ENCODE assay signal across 20 cellular contexts in the genomic region with DNA sequence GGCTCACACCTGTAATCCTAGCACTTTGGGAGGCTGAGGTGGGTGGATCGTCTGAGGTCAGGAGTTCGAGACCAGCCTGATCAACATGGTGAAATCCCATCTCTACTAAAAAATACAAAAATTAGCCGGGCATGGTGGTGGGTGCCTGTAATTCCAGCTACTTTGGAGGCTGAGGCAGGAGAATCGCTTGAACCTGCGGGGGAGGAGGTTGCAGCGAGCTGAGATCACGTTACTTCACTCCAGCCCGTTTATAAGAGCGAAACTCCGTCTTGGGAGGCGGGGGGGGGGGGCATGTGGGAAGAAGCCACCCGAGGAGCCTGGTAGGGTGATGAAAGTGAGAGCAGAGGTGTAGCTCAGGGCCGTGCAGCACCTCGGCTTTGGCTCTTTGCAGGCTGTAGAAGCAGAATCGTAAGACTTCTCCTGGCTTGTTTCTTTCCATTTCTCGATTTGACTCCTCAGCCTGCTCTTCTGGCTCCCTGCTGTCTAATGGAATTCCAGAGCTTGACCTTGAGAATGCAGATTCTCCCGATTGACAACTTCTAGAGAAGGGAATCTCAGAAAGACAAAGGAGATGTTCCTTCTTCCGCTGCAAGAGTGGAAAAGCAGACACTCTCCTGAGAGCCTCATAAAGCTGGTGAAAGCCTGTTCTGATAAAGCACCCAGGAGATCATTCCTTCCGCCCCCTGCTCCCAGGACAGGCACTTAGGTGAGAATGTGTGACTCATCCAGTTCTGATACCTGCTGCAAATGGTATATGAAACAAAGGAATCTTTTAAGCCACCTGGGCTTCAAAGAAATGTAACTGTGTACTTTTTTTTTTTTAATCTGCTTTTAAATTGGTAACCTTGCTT. TPM values are rescaled to one million over a fixed set of nuclear protein-coding genes. Genes with fewer than 3 reads are reported as not detected.
DNase-seq lines count a peak whose midpoint lies in the region; ATAC-seq, FAIRE-seq and TF ChIP-seq lines count a peak whose summit lies in the region.
"Had no signal": no experiment of that assay in that cellular context is flagged by ENCODE, and none has a peak within 500 bp of the region (broad histone marks: within the 10 kb centered on the region; RNA-seq: fewer than 3 reads in every experiment).

No MANE protein-coding gene starts in this region.

- POLR2A ChIA-PET in H1 (lab: Charles Lee; ENCODE audit: partially characterized antibody), result interaction anchor here (0.6 to 2.4 kb wide), 23 partner anchors 8 to 403 kb away, joined by 3 to 13 read pairs (median 4); a partner anchor contains a TSS

- H4K20me1 ChIP-seq in GM23338 (replicated peaks; ENCODE audit: insufficient read depth) (no peaks in the 10 kb centered on the region), H1 (replicated peaks in 1 of 2; ENCODE audit: control insufficient read depth in 1 of 2, insufficient read depth in 2 of 2, low read length in 2 of 2) (no peaks in the 10 kb centered on the region)

- no peaks in the 10 kb centered on the region for H3K27me3 ChIP-seq in GM23338 (ENCODE audit: insufficient read depth)
- H3K27me3 ChIP-seq in H1 (replicated peaks in 1 of 4; ENCODE audit: control insufficient read depth in 3 of 4, extremely low read depth in 1 of 4, insufficient read depth in 3 of 4, low read length in 3 of 4), result no peaks in the 10 kb centered on the region
- H3K27me3 ChIP-seq: esophagus muscularis mucosa had no signal

- no peaks in the 10 kb centered on the region for H3K27me3 Mint-ChIP-seq in GM23338 (ENCODE audit: insufficient read depth, low read depth, poor library complexity)
- H3K27me3 Mint-ChIP-seq in osteocyte (ENCODE audit: unreplicated experiment), result no peaks in the 10 kb centered on the region
- H3K27me3 Mint-ChIP-seq: dendritic cell treated with granulocyte-macrophage colony-stimulating factor and Interleukin-4, amounts not matched to agents 40 ng/mL and 50 ng/mL, for 4 days; type B pancreatic cell had no signal

- no peak overlapping the region for H3K56ac ChIP-seq in H1 (replicated peaks; ENCODE audit: insufficient read length, low read depth, low read length)

- H2BK15ac ChIP-seq in H1 (ENCODE audit: low read length), result no peak overlapping the region

- CTCF ChIA-PET in H1 (lab: Charles Lee; ENCODE audit: partially characterized antibody), result interaction anchor here (0.6 to 3.5 kb wide), 10 partner anchors 11 to 806 kb away, joined by 3 to 20 read pairs (median 4); no protein-coding TSS in a partner anchor

- H3K4me3 ChIP-seq in GM23338 (peak overlapping the region; percentile 18), H1 (ENCODE audit: extremely low read depth in 1 of 4, insufficient read depth in 2 of 4, low read depth in 3 of 4, low read length in 4 of 4) (peak overlapping the region in 2 of 4 experiments; percentile 33 to 46; a peak in 5 of 8 replicates), mucosa of descending colon (no peak overlapping the region)
- H3K4me3 ChIP-seq: esophagus muscularis mucosa, GM23248 had no signal

- H2BK5ac ChIP-seq in H1 (ENCODE audit: low read depth, low read length), result peak overlapping the region; percentile 76; the same call in 1 of the 2 replicates

- peaks cover 27% of the 10 kb centered on the region for H3K4me1 ChIP-seq in GM23338 (ENCODE audit: insufficient read depth)
- peaks cover 3 to 8% (median 7%) of the 10 kb centered on the region in 4 experiments; a peak in 5 of 7 replicates for H3K4me1 ChIP-seq in H1 (replicated peaks in 1 of 4; ENCODE audit: control insufficient read depth in 3 of 4, insufficient read depth in 4 of 4, low read length in 3 of 4)
- H3K4me1 ChIP-seq in mucosa of descending colon (ENCODE audit: low read depth), result no peaks in the 10 kb centered on the region
- H3K4me1 ChIP-seq: esophagus muscularis mucosa had no signal

- H2AFZ ChIP-seq in GM23338 (no peak overlapping the region), H1 (ENCODE audit: low read length) (no peak overlapping the region)
- H2AFZ ChIP-seq: GM23248 had no signal

- H3K9me3 ChIP-seq in H1 (ENCODE audit: insufficient read depth in 2 of 2, low read depth in 1 of 2, low read length in 1 of 2), result no peaks in the 10 kb centered on the region; a peak in 1 of 4 replicates
- no peaks in the 10 kb centered on the region for H3K9me3 ChIP-seq in mucosa of descending colon
- H3K9me3 ChIP-seq: esophagus muscularis mucosa had no signal

- H3K4me1 Mint-ChIP-seq in GM23338 (peaks cover 33% of the 10 kb centered on the region), osteocyte (ENCODE audit: unreplicated experiment) (peaks cover 6% of the 10 kb centered on the region)

- DNase-seq in GM23338 (ENCODE audit: low spot score) (peak; percentile 90), NCI-H146 (lab: John Stamatoyannopoulos, UW) (peak; percentile 20), H1 (ENCODE audit: low read depth in 1 of 2, low spot score in 2 of 2) (peak in 1 of 2 experiments; percentile 70), mucosa of descending colon (no peak), osteocyte (ENCODE audit: extremely low spot score, unreplicated experiment) (no peak), RPMI8226 (no peak), NCI-H226 (no peak)
- DNase-seq: activated gamma-delta T cell; DMS 273 treated with DMSO at 0.1 percent for 48 hours; GM23248; natural killer cell; NCI-H2171 treated with DMSO at 0.1 percent for 48 hours; stimulated activated CD8-positive, alpha-beta memory T cell treated with anti-CD3 and anti-CD28 coated beads, Interleukin-4, amount 100 ng/mL, for 48 hours had no signal

- ATAC-seq in GM23338 (peak; percentile 91), mucosa of descending colon (peak; percentile 36), GM21515 (IDR thresholded peaks at IDR 0.05; ENCODE audit: unreplicated experiment) (no peak)
- ATAC-seq: natural killer cell had no signal

- H2BK12ac ChIP-seq in H1 (ENCODE audit: low read depth, low read length), result peak overlapping the region; percentile 86

- H3K14ac ChIP-seq in H1 (ENCODE audit: insufficient read length), result no peak overlapping the region

- TF ChIP-seq RAD21 in H1 (IDR thresholded peaks at IDR 0.05 in 1 of 2, conservative IDR thresholded peaks at IDR 0.05 in 1 of 2; ENCODE audit: low read depth in 2 of 2, low read length in 2 of 2), result no peak

- H2BK120ac ChIP-seq in H1 (replicated peaks; ENCODE audit: low read depth, low read length), result no peak overlapping the region

- peak overlapping the region; percentile 38; the same call in 1 of the 2 replicates for H2BK20ac ChIP-seq in H1 (ENCODE audit: low read length)

- H3K36me3 ChIP-seq in GM23338 (ENCODE audit: insufficient read depth), result peaks cover 6% of the 10 kb centered on the region; the same call in 1 of the 2 replicates
- peaks cover 0 to 1% (median 0%) of the 10 kb centered on the region in 4 experiments; a peak in 2 of 8 replicates for H3K36me3 ChIP-seq in H1 (ENCODE audit: control insufficient read depth in 2 of 4, insufficient read depth in 4 of 4, low read length in 3 of 4)
- no peaks in the 10 kb centered on the region for H3K36me3 ChIP-seq in mucosa of descending colon (ENCODE audit: low read depth)

- H3K36me3 Mint-ChIP-seq in GM23338 (ENCODE audit: low read depth), result peaks cover 26% of the 10 kb centered on the region
- peaks cover 10% of the 10 kb centered on the region for H3K36me3 Mint-ChIP-seq in osteocyte (ENCODE audit: unreplicated experiment)

- H4K5ac ChIP-seq in H1 (ENCODE audit: insufficient read length, low read depth, low read length), result peak overlapping the region; percentile 66

- no peak overlapping the region for H4K8ac ChIP-seq in H1 (ENCODE audit: extremely low read depth, insufficient read depth, low read length)

- no peaks in the 10 kb centered on the region for H3K9me2 ChIP-seq in GM23338 (ENCODE audit: insufficient read depth)

- no peak for TF ChIP-seq EP300 in H1 (IDR thresholded peaks at IDR 0.05; ENCODE audit: borderline replicate concordance in 1 of 2, low read depth in 2 of 2, low read length in 2 of 2)

- peak overlapping the region; percentile 79 for H4K91ac ChIP-seq in H1 (replicated peaks; ENCODE audit: insufficient read length, low read length)

- 0 out of 2 replicates have a peak overlapping the region, but pooled peaks have one; percentile 26 for H2AK5ac ChIP-seq in H1 (ENCODE audit: low read depth, low read length)

- H3K9ac ChIP-seq in H1 (replicated peaks in 1 of 4; ENCODE audit: extremely low read depth in 1 of 4, low read depth in 3 of 4, low read length in 3 of 4), result peak overlapping the region in 1 of 4 experiments; percentile 14; a peak in 2 of 7 replicates
- H3K9ac ChIP-seq: GM23248 had no signal

- H3K4me3 Mint-ChIP-seq in GM23338 (peak overlapping the region; percentile 59), osteocyte (ENCODE audit: unreplicated experiment) (no peak overlapping the region)
- H3K4me3 Mint-ChIP-seq: dendritic cell treated with granulocyte-macrophage colony-stimulating factor and Interleukin-4, amounts not matched to agents 40 ng/mL and 50 ng/mL, for 4 days; natural killer cell; type B pancreatic cell had no signal

- peak overlapping the region; percentile 48 for H3K4me2 ChIP-seq in GM23338
- H3K4me2 ChIP-seq in H1 (ENCODE audit: insufficient read depth in 1 of 2, low read depth in 2 of 2, low read length in 2 of 2), result peak overlapping the region; percentile 65 to 70

- H3K79me1 ChIP-seq in H1 (ENCODE audit: low read depth, low read length), result no peaks in the 10 kb centered on the region

- H3K9me3 Mint-ChIP-seq in GM23338 (peaks cover 4% of the 10 kb centered on the region; the same call in 2 of the 3 replicates), osteocyte (ENCODE audit: unreplicated experiment) (peaks cover under 1% of the 10 kb centered on the region)
- H3K9me3 Mint-ChIP-seq: dendritic cell treated with granulocyte-macrophage colony-stimulating factor and Interleukin-4, amounts not matched to agents 40 ng/mL and 50 ng/mL, for 4 days; natural killer cell; type B pancreatic cell had no signal

- H3K27ac ChIP-seq in GM23338 (ENCODE audit: low read depth) (peak overlapping the region; percentile 93), H1 (ENCODE audit: low read depth, low read length) (peak overlapping the region; percentile 12; the same call in 1 of the 2 replicates)
- H3K27ac ChIP-seq: esophagus muscularis mucosa, GM23248 had no signal

- H3K27ac Mint-ChIP-seq in GM23338 (peak overlapping the region; percentile 97), osteocyte (ENCODE audit: unreplicated experiment) (no peak overlapping the region)
- H3K27ac Mint-ChIP-seq: dendritic cell treated with granulocyte-macrophage colony-stimulating factor and Interleukin-4, amounts not matched to agents 40 ng/mL and 50 ng/mL, for 4 days; natural killer cell; type B pancreatic cell had no signal

- WGBS in H1 (ENCODE audit: extremely low coverage in 1 of 2, insufficient coverage in 1 of 2, insufficient read length in 1 of 2, insufficient replicate concordance in 2 of 2, low coverage in 1 of 2, low lambda C conversion rate in 2 of 2, missing lambda C conversion rate in 1 of 2), 2 experiments, result 31% methylated on average over 14 of the region's 19 CpGs; no CpG with 5 or more reads in 1 of the 2 experiments

- TF ChIP-seq CTCF in GM23338 (conservative IDR thresholded peaks at IDR 0.05; ENCODE audit: low read depth in 2 of 2) (no peak), H1 (IDR thresholded peaks at IDR 0.05; ENCODE audit: control extremely low read depth in 1 of 3, insufficient read depth in 1 of 3, low read depth in 1 of 3, low read length in 3 of 3) (no peak), mucosa of descending colon (IDR thresholded peaks at IDR 0.05) (no peak), osteocyte (IDR thresholded peaks at IDR 0.05) (no peak)

- H3K79me2 ChIP-seq in GM23338 (replicated peaks; ENCODE audit: insufficient read depth) (no peaks in the 10 kb centered on the region), H1 (ENCODE audit: control insufficient read depth in 1 of 2, insufficient read depth in 2 of 2, low read length in 2 of 2) (no peaks in the 10 kb centered on the region)

- intact Hi-C loops in mucosa of descending colon (cut with DNase I, micrococcal nuclease), result no loop called here

- H3K4ac ChIP-seq in H1 (replicated peaks; ENCODE audit: insufficient read length, low read depth, low read length), result no peak overlapping the region

- H3K23ac ChIP-seq in H1 (ENCODE audit: insufficient read length), result no peak overlapping the region

- TF ChIP-seq POLR2A in H1 (IDR thresholded peaks at IDR 0.05; ENCODE audit: control extremely low read depth in 1 of 2, low read depth in 2 of 2, low read length in 2 of 2), result peak in 1 of 2 experiments; percentile 59; a peak in 2 of 3 replicates

- H3K18ac ChIP-seq in H1 (ENCODE audit: extremely low read depth, low read length), result peak overlapping the region; percentile 25; the same call in 1 of the 2 replicates

- peaks cover 11% of the 10 kb centered on the region; the same call in 1 of the 2 replicates for H3F3A ChIP-seq in GM23338 (replicated peaks; ENCODE audit: low read depth)

- no peaks in the 10 kb centered on the region; the same call in 1 of the 2 replicates for H3K23me2 ChIP-seq in H1 (ENCODE audit: low read depth, low read length)

- peak; percentile 90 for FAIRE-seq in H1 (lab: Jason Lieb, UNC)
- FAIRE-seq: TTC549 had no signal

RNA-seq across cellular contexts. Expression of a gene that starts 26.0 kb away (rescaled TPM):
- total RNA-seq in GM23338 (2014; rRNA removed; shearing (Covaris generic)), result 11.5 and 12.0 TPM in 2 replicates
- polyA plus RNA-seq in GM23338 (2016; fragmentation: Nextera tagmentation; extraction: Ambion mirVana), result 1.5 and 1.6 TPM in 2 replicates
- 8.9 and 9.7 TPM in 2 replicates for total RNA-seq in H1 (2021; fragmentation: NEBNext Ultra II Directional; extraction: Animal tissue kit (Norgen Biotek cat#: 25700))
- polyA plus RNA-seq in H1 (2011; rRNA removed), result 2.6 and 3.8 TPM in 2 replicates
- polyA plus RNA-seq in H1 (2011; cell fraction: cytosol; rRNA removed), result 3.9 TPM
- 7.3 TPM for polyA plus RNA-seq in H1 (2011; cell fraction: nucleus; rRNA removed)
- polyA plus RNA-seq in H1 (2012, experiment 1 of 2), result 3.3 to 4.7 TPM (median 4.1 TPM) in 4 replicates
- polyA plus RNA-seq in H1 (2012, experiment 2 of 2), result 5.1 TPM
- polyA plus RNA-seq in H1 (2013, experiment 1 of 2), result 7.4 TPM
- polyA plus RNA-seq in H1 (2013, experiment 2 of 2), result 7.5 TPM
- 7.7 and 10.3 TPM in 2 replicates for polyA minus RNA-seq in H1 (2011; rRNA and poly(A)+ RNA removed)
- 3.9 TPM for polyA minus RNA-seq in H1 (2011; cell fraction: cytosol; rRNA and poly(A)+ RNA removed)
- 3.4 TPM for polyA minus RNA-seq in H1 (2011; cell fraction: nucleus; rRNA and poly(A)+ RNA removed)
- total RNA-seq in mucosa of descending colon, result 1 to 10 TPM; 4.4 to 5.6 (median 4.4) TPM
- total RNA-seq in osteocyte, result not detected in 2 replicates
- total RNA-seq: GM23248 had no signal
- polyA plus RNA-seq: GM23248 had no signal

RNA-seq across cellular contexts. Expression of a gene that starts 31.2 kb away (rescaled TPM):
- 19.6 and 21.8 TPM in 2 replicates for total RNA-seq in GM23338 (2014; rRNA removed; shearing (Covaris generic))
- polyA plus RNA-seq in GM23338 (2016; fragmentation: Nextera tagmentation; extraction: Ambion mirVana) (8.4 and 9.1 TPM in 2 replicates), H1 (2011; rRNA removed) (10.4 and 11.7 TPM in 2 replicates)
- 14.1 and 14.4 TPM in 2 replicates for total RNA-seq in H1 (2021; fragmentation: NEBNext Ultra II Directional; extraction: Animal tissue kit (Norgen Biotek cat#: 25700))
- 12.6 TPM for polyA plus RNA-seq in H1 (2011; cell fraction: cytosol; rRNA removed)
- polyA plus RNA-seq in H1 (2011; cell fraction: nucleus; rRNA removed), result 19.7 TPM
- 10.0 to 12.0 TPM (median 11.3 TPM) in 4 replicates for polyA plus RNA-seq in H1 (2012, experiment 1 of 2)
- 10.4 TPM for polyA plus RNA-seq in H1 (2012, experiment 2 of 2)
- 9.9 TPM for polyA plus RNA-seq in H1 (2013, experiment 1 of 2)
- polyA plus RNA-seq in H1 (2013, experiment 2 of 2), result 9.2 TPM
- polyA minus RNA-seq in H1 (2011; rRNA and poly(A)+ RNA removed), result 10.7 and 11.4 TPM in 2 replicates
- polyA minus RNA-seq in H1 (2011; cell fraction: cytosol; rRNA and poly(A)+ RNA removed), result 6.6 TPM
- 9.6 TPM for polyA minus RNA-seq in H1 (2011; cell fraction: nucleus; rRNA and poly(A)+ RNA removed)
- total RNA-seq in mucosa of descending colon (1 to 10 TPM; 6.0 to 8.1 (median 7.9) TPM), osteocyte (4.7 and 5.8 TPM in 2 replicates)

RNA-seq across cellular contexts. Expression of a gene that starts 55.2 kb away (rescaled TPM):
- total RNA-seq in GM23338 (2014; rRNA removed; shearing (Covaris generic)), result 0.08 and 0.87 TPM in 2 replicates
- polyA plus RNA-seq in GM23338 (2016; fragmentation: Nextera tagmentation; extraction: Ambion mirVana) (0.09 TPM in 1 of 2 replicates, not detected in the other), H1 (2011; rRNA removed) (0.09 and 0.19 TPM in 2 replicates)
- total RNA-seq in H1 (2021; fragmentation: NEBNext Ultra II Directional; extraction: Animal tissue kit (Norgen Biotek cat#: 25700)), result 0.15 and 0.33 TPM in 2 replicates
- polyA plus RNA-seq in H1 (2011; cell fraction: cytosol; rRNA removed), result 0.10 TPM
- polyA plus RNA-seq in H1 (2011; cell fraction: nucleus; rRNA removed), result 0.20 TPM
- polyA plus RNA-seq in H1 (2012, experiment 1 of 2), result 0.12 to 0.53 TPM (median 0.31 TPM) in 4 replicates
- polyA plus RNA-seq in H1 (2012, experiment 2 of 2), result 0.13 TPM
- polyA plus RNA-seq in H1 (2013, experiment 1 of 2), result 0.28 TPM
- polyA plus RNA-seq in H1 (2013, experiment 2 of 2), result 0.33 TPM
- polyA minus RNA-seq in H1 (2011; rRNA and poly(A)+ RNA removed), result 0.12 and 0.16 TPM in 2 replicates
- polyA minus RNA-seq in H1 (2011; cell fraction: cytosol; rRNA and poly(A)+ RNA removed), result not detected
- polyA minus RNA-seq in H1 (2011; cell fraction: nucleus; rRNA and poly(A)+ RNA removed), result not detected
- total RNA-seq in mucosa of descending colon (under 1 TPM in 1 of 3 donors, not detected in 2; 0.17 TPM), osteocyte (not detected in 2 replicates)
- total RNA-seq: esophagus muscularis mucosa, GM23248, lower leg skin, natural killer cell, SK-MEL-5 had no signal
- polyA plus RNA-seq: GM23248 had no signal

Comparison
In these comparisons a context has a peak if more than half of its experiments do, and no peak if none do; other contexts are left out.
1. DNase-seq: peak in GM23338 (single experiment) and NCI-H146 (single experiment); none in mucosa of descending colon (0 of 3), osteocyte (single experiment), RPMI8226 (single experiment) and NCI-H226 (single experiment).